13 cellular contexts compared by ENCODE assay signal in genomic region chr11:405323-405975, GRCh38. TPM values are rescaled to one million over a fixed set of nuclear protein-coding genes. Genes with fewer than 3 reads are reported as not detected.
DNase-seq lines count a peak whose midpoint lies in the region; ATAC-seq and TF ChIP-seq lines count a peak whose summit lies in the region.
"Had no signal": no experiment of that assay in that cellular context is flagged by ENCODE, and none has a peak within 500 bp of the region (broad histone marks: within the 10 kb centered on the region; RNA-seq: fewer than 3 reads in every experiment).

No MANE protein-coding gene starts in this region.

- no peak for ATAC-seq in naive thymus-derived CD8-positive, alpha-beta T cell
- ATAC-seq: activated T-cell treated with anti-CD3 and anti-CD28 coated beads, Interleukin-2, amount 50 U/mL, for 4 hours had no signal

- no peak for DNase-seq in CD4-positive, alpha-beta memory T cell
- DNase-seq in OCI-LY7 (ENCODE audit: low spot score) (no peak), epithelial cell of proximal tubule (ENCODE audit: low read depth) (no peak), MCF 10A (ENCODE audit: unreplicated experiment) (no peak), GM19238 (ENCODE audit: insufficient read length, low spot score) (no peak), vagina (ENCODE audit: extremely low spot score in 2 of 2) (no peak), DMS114 treated with DMSO at 0.1 percent for 48 hours (lab: John Stamatoyannopoulos, UW; ENCODE audit: unreplicated experiment) (no peak)
- DNase-seq in naive thymus-derived CD8-positive, alpha-beta T cell: no peak
- DNase-seq: activated T-cell treated with anti-CD3 and anti-CD28 coated beads, Interleukin-2, amount 50 U/mL, for 4 hours; EL; SIG-M5 had no signal

- H3K27ac ChIP-seq in CD4-positive, alpha-beta memory T cell (ENCODE audit: low read depth, low read length): no peak overlapping the region
- H3K27ac ChIP-seq in OCI-LY7 (ENCODE audit: low read depth, low read length, poor library complexity, severe bottlenecking) (no peak overlapping the region), vagina (no peak overlapping the region)

- peak overlapping the region; percentile 12 to 86 (median 75) for H3K27ac Mint-ChIP-seq in CD4-positive, alpha-beta memory T cell
- peak overlapping the region; percentile 29 to 92 (median 68) for H3K27ac Mint-ChIP-seq in naive thymus-derived CD8-positive, alpha-beta T cell
- H3K27ac Mint-ChIP-seq in MCF 10A (ENCODE audit: low read depth, unreplicated experiment): no peak overlapping the region

- BruUV-seq in OCI-LY7 (replicated peaks; lab: Mats Ljungman, UMichigan) (TSS peak; percentile 62), MCF 10A (replicated peaks; lab: Mats Ljungman, UMichigan) (no TSS peak)

- CTCF ChIA-PET in CD4-positive, alpha-beta memory T cell (lab: Charles Lee; ENCODE audit: partially characterized antibody): interaction anchor here (1.5 to 5.4 kb wide), 4 partner anchors 9 to 100 kb away, joined by 5 to 81 read pairs (median 8); partner anchors contain the start of genes ANO9 and PTDSS2
- CTCF ChIA-PET in OCI-LY7 (lab: Charles Lee; ENCODE audit: unreplicated experiment) (interaction anchor here (0.6 to 2.0 kb wide), 2 partner anchors 43 to 44 kb away, joined by 3 to 13 read pairs; partner anchors contain the start of gene PTDSS2), MCF 10A (lab: Yijun Ruan, JAX) (interaction anchor here (0.7 to 1.3 kb wide), 2 partner anchors 43 kb away, joined by 3 read pairs; no protein-coding TSS in a partner anchor)

- no peak overlapping the region for H2AFZ ChIP-seq in OCI-LY7 (ENCODE audit: low read length)

- TF ChIP-seq CTCF in OCI-LY7 (conservative IDR thresholded peaks at IDR 0.05; ENCODE audit: low read length) (no peak), epithelial cell of proximal tubule (conservative IDR thresholded peaks at IDR 0.05; ENCODE audit: low read depth, low read length) (peak; percentile 4), MCF 10A (IDR thresholded peaks at IDR 0.05; ENCODE audit: unreplicated experiment) (no peak), vagina (IDR thresholded peaks at IDR 0.05) (no peak)

- peaks cover 21% of the 10 kb centered on the region for H3K4me1 ChIP-seq in CD4-positive, alpha-beta memory T cell (ENCODE audit: insufficient read depth, low read length)
- peaks cover 11% of the 10 kb centered on the region for H3K4me1 ChIP-seq in OCI-LY7 (ENCODE audit: insufficient read depth, low read length, poor library complexity, severe bottlenecking)
- peaks cover 22% of the 10 kb centered on the region for H3K4me1 ChIP-seq in vagina

- POLR2A ChIA-PET in CD4-positive, alpha-beta memory T cell (lab: Charles Lee; ENCODE audit: partially characterized antibody): interaction anchor here (0.9 to 16.3 kb wide), 14 partner anchors 9 to 198 kb away, joined by 3 to 539 read pairs (median 16); partner anchors contain the start of genes ANO9, BET1L, PGGHG and PHRF1
- POLR2A ChIA-PET in OCI-LY7 (lab: Charles Lee) (interaction anchor here (1.0 kb wide), 1 partner anchor 13 kb away, joined by 4 read pairs; no protein-coding TSS in a partner anchor), MCF 10A (lab: Yijun Ruan, JAX) (interaction anchor here (1.1 to 4.7 kb wide), 3 partner anchors 12 to 46 kb away, joined by 3 to 27 read pairs (median 8); partner anchors contain the start of gene PKP3)
- POLR2A ChIA-PET in naive thymus-derived CD8-positive, alpha-beta T cell (lab: Charles Lee): interaction anchor here (0.6 to 6.7 kb wide), 15 partner anchors 9 to 414 kb away, joined by 3 to 135 read pairs (median 5); partner anchors contain the start of genes BET1L, PTDSS2, RIC8A and SIGIRR

- no peaks in the 10 kb centered on the region for H3K9me3 ChIP-seq in CD4-positive, alpha-beta memory T cell (ENCODE audit: control insufficient read depth in 1 of 2, low read length in 2 of 2)
- H3K9me3 ChIP-seq in OCI-LY7 (ENCODE audit: low read length) (no peaks in the 10 kb centered on the region), vagina (no peaks in the 10 kb centered on the region)

- no peak overlapping the region for H3K4me3 ChIP-seq in CD4-positive, alpha-beta memory T cell (ENCODE audit: low read length in 2 of 2)
- H3K4me3 ChIP-seq in OCI-LY7 (ENCODE audit: low read depth, low read length, poor library complexity, severe bottlenecking): no peak overlapping the region
- peak overlapping the region; percentile 71 for H3K4me3 ChIP-seq in epithelial cell of proximal tubule (ENCODE audit: low read depth, low read length)
- peak overlapping the region in 1 of 2 donors; percentile 52 for H3K4me3 ChIP-seq in vagina

- no peaks in the 10 kb centered on the region for H4K20me1 ChIP-seq in OCI-LY7 (ENCODE audit: insufficient read depth, low read length)

- H3K9me2 ChIP-seq in OCI-LY7 (ENCODE audit: insufficient read depth, low read length): no peaks in the 10 kb centered on the region

- no peak for TF ChIP-seq POLR2A in vagina (IDR thresholded peaks at IDR 0.05)

- peaks cover 0 to 18% (median 9%) of the 10 kb centered on the region in 4 donors for H3K4me1 Mint-ChIP-seq in CD4-positive, alpha-beta memory T cell
- H3K4me1 Mint-ChIP-seq in naive thymus-derived CD8-positive, alpha-beta T cell: peaks cover 7 to 31% (median 15%) of the 10 kb centered on the region in 4 donors
- no peaks in the 10 kb centered on the region for H3K4me1 Mint-ChIP-seq in MCF 10A (ENCODE audit: insufficient read depth, unreplicated experiment)

- H3K79me2 ChIP-seq in OCI-LY7 (ENCODE audit: insufficient read depth, low read depth, low read length): no peaks in the 10 kb centered on the region

- intact Hi-C loops in CD4-positive, alpha-beta memory T cell (cut with micrococcal nuclease): no loop called here
- intact Hi-C loops in OCI-LY7 (cut with micrococcal nuclease; ENCODE audit: unreplicated experiment) (loop anchor here (5.0 kb wide), 1 partner anchor 102 kb away; the partner anchor contains the start of gene RNH1), MCF 10A (cut with micrococcal nuclease) (loop anchor here (5.0 kb wide), 1 partner anchor 42 kb away; no protein-coding TSS in a partner anchor), vagina (cut with DNase I) (no loop called here)

- peaks cover 0 to 2% of the 10 kb centered on the region in 2 donors for H3K36me3 Mint-ChIP-seq in CD4-positive, alpha-beta memory T cell
- H3K36me3 Mint-ChIP-seq in naive thymus-derived CD8-positive, alpha-beta T cell: peaks cover 0 to 9% (median 0%) of the 10 kb centered on the region in 3 donors
- H3K36me3 Mint-ChIP-seq in MCF 10A (ENCODE audit: insufficient read depth, unreplicated experiment): peaks cover 41% of the 10 kb centered on the region

- H3K9me3 Mint-ChIP-seq in CD4-positive, alpha-beta memory T cell: no peaks in the 10 kb centered on the region
- no peaks in the 10 kb centered on the region for H3K9me3 Mint-ChIP-seq in naive thymus-derived CD8-positive, alpha-beta T cell
- H3K9me3 Mint-ChIP-seq in MCF 10A (ENCODE audit: unreplicated experiment): no peaks in the 10 kb centered on the region
- H3K9me3 Mint-ChIP-seq: activated T-cell treated with anti-CD3 and anti-CD28 coated beads, Interleukin-2, amount 50 U/mL, for 4 hours had no signal

- H3K36me3 ChIP-seq in CD4-positive, alpha-beta memory T cell (ENCODE audit: insufficient read depth, low read length): peaks cover 11% of the 10 kb centered on the region
- H3K36me3 ChIP-seq in OCI-LY7 (ENCODE audit: insufficient read depth, low read length) (no peaks in the 10 kb centered on the region), vagina (peaks cover 0 to 16% of the 10 kb centered on the region in 2 donors)

- peak overlapping the region in 5 of 8 donors; percentile 15 to 44 (median 40) for H3K4me3 Mint-ChIP-seq in CD4-positive, alpha-beta memory T cell
- peak overlapping the region in 8 of 10 donors; percentile 20 to 61 (median 47) for H3K4me3 Mint-ChIP-seq in naive thymus-derived CD8-positive, alpha-beta T cell
- no peak overlapping the region for H3K4me3 Mint-ChIP-seq in MCF 10A (ENCODE audit: unreplicated experiment)
- H3K4me3 Mint-ChIP-seq: activated T-cell treated with anti-CD3 and anti-CD28 coated beads, Interleukin-2, amount 50 U/mL, for 4 hours had no signal

- H3K4me2 ChIP-seq in OCI-LY7 (ENCODE audit: low read length): 0 out of 2 replicates have a peak overlapping the region, but pooled peaks have one; percentile 95

- H3K27me3 ChIP-seq in CD4-positive, alpha-beta memory T cell (ENCODE audit: insufficient read depth, low read length): no peaks in the 10 kb centered on the region
- no peaks in the 10 kb centered on the region for H3K27me3 ChIP-seq in vagina

- H3K27me3 Mint-ChIP-seq in CD4-positive, alpha-beta memory T cell: no peaks in the 10 kb centered on the region
- H3K27me3 Mint-ChIP-seq in naive thymus-derived CD8-positive, alpha-beta T cell: no peaks in the 10 kb centered on the region
- no peaks in the 10 kb centered on the region for H3K27me3 Mint-ChIP-seq in MCF 10A (ENCODE audit: insufficient read depth, unreplicated experiment)

RNA-seq across cellular contexts. Expression of gene SIGIRR, which starts 9.3 kb away (rescaled TPM):
- total RNA-seq in CD4-positive, alpha-beta memory T cell: 100 to 1,000 TPM; 437 to 440 TPM
- polyA plus RNA-seq in CD4-positive, alpha-beta memory T cell: 100 to 1,000 TPM; 235 to 242 TPM
- 36.9 and 57.2 TPM in 2 replicates for total RNA-seq in OCI-LY7 (2014; rRNA removed; shearing (Covaris generic))
- total RNA-seq in OCI-LY7 (2022) (25.3 and 29.2 TPM in 2 replicates), epithelial cell of proximal tubule (52.9 and 83.9 TPM in 2 replicates), MCF 10A (2022) (6.2 and 7.7 TPM in 2 replicates), vagina (48.1 TPM)
- total RNA-seq in naive thymus-derived CD8-positive, alpha-beta T cell: 100 to 1,000 TPM; 332 to 337 TPM
- polyA plus RNA-seq in naive thymus-derived CD8-positive, alpha-beta T cell: 100 to 1,000 TPM; 195 to 233 (median 206) TPM

RNA-seq across cellular contexts. Expression of gene PKP3, which starts 11.4 kb away (rescaled TPM):
- not detected for total RNA-seq in CD4-positive, alpha-beta memory T cell
- polyA plus RNA-seq in CD4-positive, alpha-beta memory T cell: under 1 TPM in 1 of 2 donors, not detected in 1; 0.14 TPM
- not detected in 2 replicates for total RNA-seq in OCI-LY7 (2014; rRNA removed; shearing (Covaris generic))
- total RNA-seq in OCI-LY7 (2022): not detected in 2 replicates
- total RNA-seq in epithelial cell of proximal tubule: 20.6 and 30.7 TPM in 2 replicates
- total RNA-seq in naive thymus-derived CD8-positive, alpha-beta T cell: under 1 TPM; 0.16 to 0.29 TPM
- polyA plus RNA-seq in naive thymus-derived CD8-positive, alpha-beta T cell: under 1 TPM in 2 of 3 donors, not detected in 1; 0.15 to 0.47 TPM
- 129 and 177 TPM in 2 replicates for total RNA-seq in MCF 10A (2022)
- 117 TPM for total RNA-seq in vagina
- polyA plus RNA-seq: neural cell had no signal

RNA-seq across cellular contexts. Expression of gene B4GALNT4, which starts 36.1 kb away (rescaled TPM):
- total RNA-seq in CD4-positive, alpha-beta memory T cell: 1 to 10 TPM; 2.2 to 2.4 TPM
- polyA plus RNA-seq in CD4-positive, alpha-beta memory T cell: not detected
- not detected in 2 replicates for total RNA-seq in OCI-LY7 (2014; rRNA removed; shearing (Covaris generic))
- not detected in 2 replicates for total RNA-seq in OCI-LY7 (2022)
- 13.9 and 24.4 TPM in 2 replicates for total RNA-seq in epithelial cell of proximal tubule
- total RNA-seq in naive thymus-derived CD8-positive, alpha-beta T cell: under 1 TPM; 0.16 to 0.39 TPM
- 1 to 10 TPM in 1 of 3 donors, not detected in 2; 1.3 TPM for polyA plus RNA-seq in naive thymus-derived CD8-positive, alpha-beta T cell
- 20.0 and 25.9 TPM in 2 replicates for total RNA-seq in MCF 10A (2022)
- total RNA-seq in vagina: 15.5 TPM

RNA-seq across cellular contexts. Expression of gene ANO9, which starts 36.4 kb away (rescaled TPM):
- 100 to 1,000 TPM; 120 to 123 TPM for total RNA-seq in CD4-positive, alpha-beta memory T cell
- polyA plus RNA-seq in CD4-positive, alpha-beta memory T cell: 10 to 100 TPM in 1 of 2 donors, 1 to 10 TPM in 1; 9.4 to 15.5 TPM
- 22.2 and 25.7 TPM in 2 replicates for total RNA-seq in OCI-LY7 (2014; rRNA removed; shearing (Covaris generic))
- total RNA-seq in OCI-LY7 (2022) (27.6 and 28.2 TPM in 2 replicates), epithelial cell of proximal tubule (7.7 and 20.1 TPM in 2 replicates), MCF 10A (2022) (7.2 and 9.4 TPM in 2 replicates), vagina (12.0 TPM)
- total RNA-seq in naive thymus-derived CD8-positive, alpha-beta T cell: 10 to 100 TPM; 70.1 to 78.6 TPM
- 1 to 10 TPM; 4.8 to 8.6 (median 7.3) TPM for polyA plus RNA-seq in naive thymus-derived CD8-positive, alpha-beta T cell
- total RNA-seq: fibroblast of lung had no signal
- polyA plus RNA-seq: fibroblast of lung, neural cell had no signal

RNA-seq across cellular contexts. Expression of gene PTDSS2, which starts 44.6 kb away (rescaled TPM):
- total RNA-seq in CD4-positive, alpha-beta memory T cell: 10 to 100 TPM; 23.3 to 26.1 TPM
- 1 to 10 TPM; 5.5 to 6.3 TPM for polyA plus RNA-seq in CD4-positive, alpha-beta memory T cell
- total RNA-seq in OCI-LY7 (2014; rRNA removed; shearing (Covaris generic)): 19.6 and 27.8 TPM in 2 replicates
- total RNA-seq in OCI-LY7 (2022) (30.3 and 32.7 TPM in 2 replicates), epithelial cell of proximal tubule (53.4 and 66.1 TPM in 2 replicates), MCF 10A (2022) (28.2 and 29.4 TPM in 2 replicates), vagina (36.1 TPM)
- 10 to 100 TPM; 25.9 to 30.2 TPM for total RNA-seq in naive thymus-derived CD8-positive, alpha-beta T cell
- polyA plus RNA-seq in naive thymus-derived CD8-positive, alpha-beta T cell: 10 to 100 TPM in 2 of 3 donors, 1 to 10 TPM in 1; 9.0 to 13.0 (median 11.6) TPM

Comparison
In these comparisons a context has a peak if more than half of its experiments do, and no peak if none do; other contexts are left out.
1. RNA of gene PKP3, which starts 11.4 kb away (total RNA-seq): 129 to 177 TPM in MCF 10A, 117 TPM in vagina (single experiment) and 20.6 to 30.7 TPM in epithelial cell of proximal tubule; 0.16 to 0.29 TPM in naive thymus-derived CD8-positive, alpha-beta T cell, not detected in OCI-LY7 and not detected in CD4-positive, alpha-beta memory T cell; every median in the first group is over 10 times any median in the second.
2. intact Hi-C loops: an anchor here in OCI-LY7 (5.0 kb wide) and MCF 10A (5.0 kb wide); none called in CD4-positive, alpha-beta memory T cell and vagina.